In the genomic region with DNA sequence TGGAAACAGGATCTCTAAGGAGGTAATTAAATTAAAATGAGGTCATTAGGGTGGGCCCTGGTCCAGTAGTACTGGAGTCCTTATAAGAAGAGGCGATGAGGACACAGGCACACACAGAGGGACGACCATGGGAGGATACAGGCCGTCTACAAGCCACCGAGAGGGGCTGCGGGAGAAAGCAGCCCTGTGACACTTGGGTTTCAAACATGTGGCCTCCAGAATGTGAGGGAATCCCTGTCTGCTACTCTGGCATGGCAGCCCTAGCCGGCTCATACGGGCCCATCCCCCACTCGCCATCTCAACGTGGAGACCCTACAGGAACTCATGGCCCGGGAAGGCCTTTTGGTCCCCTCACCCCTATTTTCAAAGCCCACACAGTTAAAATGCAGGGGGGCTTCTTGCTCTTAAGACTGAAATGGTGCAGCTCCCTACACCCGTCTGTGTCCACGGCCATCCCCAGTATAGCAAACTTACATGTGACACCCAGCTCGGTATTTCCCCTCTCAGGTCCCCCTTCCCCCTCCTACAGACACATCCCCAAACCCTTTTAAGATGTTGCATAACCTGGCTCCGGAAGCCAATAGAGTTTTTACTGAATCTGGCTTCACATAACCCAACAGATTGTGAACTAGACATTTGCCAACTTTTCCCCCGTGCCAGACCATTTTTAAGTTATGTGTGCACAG, we compare ENCODE assay signal across 9 cellular contexts.
DNase-seq lines count a peak whose midpoint lies in the region; ATAC-seq, FAIRE-seq and TF ChIP-seq lines count a peak whose summit lies in the region.
"Had no signal": no experiment of that assay in that cellular context is flagged by ENCODE, and none has a peak within 500 bp of the region (broad histone marks: within the 10 kb centered on the region; RNA-seq: fewer than 3 reads in every experiment).

No MANE protein-coding gene starts in this region.

- H4K20me1 ChIP-seq in BLaER1 treated with 17β-estradiol and CSF1 and Interleukin-3, amounts not matched to agents 10 nM and 100 nM = no peaks in the 10 kb centered on the region
- H4K20me1 ChIP-seq in fibroblast of lung (ENCODE audit: control insufficient read depth, extremely low read depth, insufficient read depth, low read length) = no peaks in the 10 kb centered on the region

- FAIRE-seq in pancreas (lab: Jason Lieb, UNC) = no peak

- H3K9ac ChIP-seq in BLaER1 treated with 17β-estradiol and CSF1 and Interleukin-3, amounts not matched to agents 10 nM and 100 nM = peak overlapping the region; percentile 82 to 96 (median 90)
- no peak overlapping the region for H3K9ac ChIP-seq in fibroblast of lung (ENCODE audit: insufficient read depth, low read length)

- H3K27ac Mint-ChIP-seq in activated B cell treated with CpG ODN at 0.5 μM for 24 hours = peak overlapping the region; percentile 95

- peaks cover 43 to 77% (median 56%) of the 10 kb centered on the region in 10 experiments for H3K4me1 ChIP-seq in BLaER1 treated with 17β-estradiol and CSF1 and Interleukin-3, amounts not matched to agents 10 nM and 100 nM
- peaks cover 9% of the 10 kb centered on the region for H3K4me1 ChIP-seq in fibroblast of lung (ENCODE audit: control insufficient read depth, extremely low read depth, insufficient read depth, low read length)
- H3K4me1 ChIP-seq in pancreas = peaks cover 0 to 6% (median 0%) of the 10 kb centered on the region in 3 donors

- WGBS in pancreas, 2 donors = 31 to 60% methylated on average over 15 of the region's 15 CpGs

- ATAC-seq in GM19035 (IDR thresholded peaks at IDR 0.05; ENCODE audit: unreplicated experiment) (peak; percentile 24), activated B cell treated with CpG ODN at 0.5 μM for 24 hours (ENCODE audit: low read depth) (peak; percentile 67), pancreas (peak in 3 of 4 donors; percentile 35 to 61 (median 59))

- TF ChIP-seq CTCF in HL-60 (IDR thresholded peaks at IDR 0.05; ENCODE audit: insufficient read depth, low read length) (no peak), activated B cell treated with CpG ODN at 0.5 μM for 24 hours (IDR thresholded peaks at IDR 0.05) (no peak), fibroblast of lung (conservative IDR thresholded peaks at IDR 0.05 in 1 of 2, IDR thresholded peaks at IDR 0.05 in 1 of 2; ENCODE audit: low read depth in 1 of 2, low read length in 2 of 2) (no peak), pancreas (IDR thresholded peaks at IDR 0.05) (no peak)

- peaks cover 29% of the 10 kb centered on the region for H3K4me1 Mint-ChIP-seq in activated B cell treated with CpG ODN at 0.5 μM for 24 hours

- DNase-seq in HL-60 (ENCODE audit: low read depth in 1 of 2, low spot score in 1 of 2) (peak; percentile 71 to 91), activated B cell treated with CpG ODN at 0.5 μM for 24 hours (no peak), fibroblast of lung (ENCODE audit: low read depth in 2 of 2) (peak; percentile 48 to 70), pancreas (peak in 1 of 6 donors; percentile 38), DMS53 treated with DMSO at 0.1 percent for 48 hours (lab: John Stamatoyannopoulos, UW; ENCODE audit: unreplicated experiment) (no peak), DMS53 (lab: John Stamatoyannopoulos, UW) (no peak)

- peak overlapping the region; percentile 73 for H3K4me3 Mint-ChIP-seq in activated B cell treated with CpG ODN at 0.5 μM for 24 hours

- H2AFZ ChIP-seq in fibroblast of lung (ENCODE audit: low read length) = no peak overlapping the region

- no peaks in the 10 kb centered on the region for H3K27me3 ChIP-seq in BLaER1 treated with 17β-estradiol and CSF1 and Interleukin-3, amounts not matched to agents 10 nM and 100 nM
- H3K27me3 ChIP-seq in HL-60 (ENCODE audit: insufficient read depth, poor library complexity, severe bottlenecking) (no peaks in the 10 kb centered on the region), fibroblast of lung (ENCODE audit: control insufficient read depth, insufficient read depth, low read length) (no peaks in the 10 kb centered on the region), pancreas (no peaks in the 10 kb centered on the region)

- no peaks in the 10 kb centered on the region for H3K9me3 Mint-ChIP-seq in activated B cell treated with CpG ODN at 0.5 μM for 24 hours

- peak overlapping the region; percentile 94 to 100 (median 99) for H3K27ac ChIP-seq in BLaER1 treated with 17β-estradiol and CSF1 and Interleukin-3, amounts not matched to agents 10 nM and 100 nM
- H3K27ac ChIP-seq in HL-60 (replicated peaks) (peak overlapping the region; percentile 95), fibroblast of lung (ENCODE audit: insufficient read depth, low read length) (peak overlapping the region; percentile 67), pancreas (peak overlapping the region in 3 of 4 donors; percentile 17 to 67 (median 58))

- H3K4me2 ChIP-seq in BLaER1 treated with 17β-estradiol and CSF1 and Interleukin-3, amounts not matched to agents 10 nM and 100 nM = peak overlapping the region; percentile 80 to 94 (median 89)
- H3K4me2 ChIP-seq in fibroblast of lung (ENCODE audit: extremely low read depth, insufficient read depth, low read length) = peak overlapping the region; percentile 44

- no peaks in the 10 kb centered on the region for H3K36me3 Mint-ChIP-seq in activated B cell treated with CpG ODN at 0.5 μM for 24 hours (ENCODE audit: low read depth)

- intact Hi-C loops in activated B cell treated with CpG ODN at 0.5 μM for 24 hours (cut with micrococcal nuclease) (loop anchor here (1.0 to 10.0 kb wide), 10 partner anchors 27 to 772 kb away; no protein-coding TSS in a partner anchor), pancreas (cut with DNase I) (loop anchor here in 1 of 3 donors (5.0 kb wide), 1 partner anchor 122 kb away; no protein-coding TSS in a partner anchor)

- H3K36me3 ChIP-seq in BLaER1 treated with 17β-estradiol and CSF1 and Interleukin-3, amounts not matched to agents 10 nM and 100 nM = 0 out of 22 replicates have a peak, but pooled peaks cover 0 to 3% (median 0%) of the 10 kb centered on the region in 11 experiments
- H3K36me3 ChIP-seq in fibroblast of lung (ENCODE audit: control insufficient read depth, insufficient read depth, low read length) (no peaks in the 10 kb centered on the region), pancreas (no peaks in the 10 kb centered on the region)
- H3K36me3 ChIP-seq: HAP-1 had no signal

- H3K9me3 ChIP-seq in BLaER1 treated with 17β-estradiol and CSF1 and Interleukin-3, amounts not matched to agents 10 nM and 100 nM (replicated peaks in 1 of 11) = peaks cover 5 to 67% (median 24%) of the 10 kb centered on the region in 11 experiments; a peak in 16 of 22 replicates
- H3K9me3 ChIP-seq in fibroblast of lung (ENCODE audit: control insufficient read depth, insufficient read depth, low read depth, low read length) (no peaks in the 10 kb centered on the region), pancreas (no peaks in the 10 kb centered on the region)
- H3K9me3 ChIP-seq: HAP-1 had no signal

- POLR2A ChIA-PET in activated B cell treated with CpG ODN at 0.5 μM for 24 hours (lab: Charles Lee) = interaction anchor here (0.7 to 4.4 kb wide), 11 partner anchors 8 to 770 kb away, joined by 3 to 137 read pairs (median 5); partner anchors contain the start of gene TBL1X

- CTCF ChIA-PET in activated B cell treated with CpG ODN at 0.5 μM for 24 hours (lab: Charles Lee) = interaction anchor here (1.0 to 2.6 kb wide), 2 partner anchors 123 to 370 kb away, joined by 3 to 18 read pairs; partner anchors contain the start of gene TBL1X

- H3K27me3 Mint-ChIP-seq in activated B cell treated with CpG ODN at 0.5 μM for 24 hours = no peaks in the 10 kb centered on the region

- peak overlapping the region; percentile 42 to 59 (median 50) for H3K4me3 ChIP-seq in BLaER1 treated with 17β-estradiol and CSF1 and Interleukin-3, amounts not matched to agents 10 nM and 100 nM
- H3K4me3 ChIP-seq in HL-60 (replicated peaks; ENCODE audit: insufficient read depth, low read length) (no peak overlapping the region), fibroblast of lung (replicated peaks in 1 of 4; ENCODE audit: control extremely low read depth in 1 of 4, insufficient read depth in 1 of 4, low read depth in 3 of 4, low read length in 4 of 4) (peak overlapping the region in 1 of 4 experiments; percentile 28), pancreas (no peak overlapping the region)
- H3K4me3 ChIP-seq: HAP-1 had no signal

- H3K79me2 ChIP-seq in fibroblast of lung (ENCODE audit: control insufficient read depth, insufficient read depth, low read length) = no peaks in the 10 kb centered on the region

Comparison
In these comparisons a context has a peak if more than half of its experiments do, and no peak if none do; other contexts are left out.
1. H3K4me3 ChIP-seq: peak in BLaER1 treated with 17β-estradiol and CSF1 and Interleukin-3, amounts not matched to agents 10 nM and 100 nM (10 of 10); none in HL-60 (single experiment) and pancreas (0 of 4).
2. DNase-seq: peak in HL-60 (2 of 2) and fibroblast of lung (2 of 2); none in activated B cell treated with CpG ODN at 0.5 μM for 24 hours (single experiment), DMS53 treated with DMSO at 0.1 percent for 48 hours (single experiment) and DMS53 (single experiment).
3. Peak in every context shown above with its lines, with median percentiles within 50 percentile points of each other: H3K27ac ChIP-seq and ATAC-seq.